In the genomic region with DNA sequence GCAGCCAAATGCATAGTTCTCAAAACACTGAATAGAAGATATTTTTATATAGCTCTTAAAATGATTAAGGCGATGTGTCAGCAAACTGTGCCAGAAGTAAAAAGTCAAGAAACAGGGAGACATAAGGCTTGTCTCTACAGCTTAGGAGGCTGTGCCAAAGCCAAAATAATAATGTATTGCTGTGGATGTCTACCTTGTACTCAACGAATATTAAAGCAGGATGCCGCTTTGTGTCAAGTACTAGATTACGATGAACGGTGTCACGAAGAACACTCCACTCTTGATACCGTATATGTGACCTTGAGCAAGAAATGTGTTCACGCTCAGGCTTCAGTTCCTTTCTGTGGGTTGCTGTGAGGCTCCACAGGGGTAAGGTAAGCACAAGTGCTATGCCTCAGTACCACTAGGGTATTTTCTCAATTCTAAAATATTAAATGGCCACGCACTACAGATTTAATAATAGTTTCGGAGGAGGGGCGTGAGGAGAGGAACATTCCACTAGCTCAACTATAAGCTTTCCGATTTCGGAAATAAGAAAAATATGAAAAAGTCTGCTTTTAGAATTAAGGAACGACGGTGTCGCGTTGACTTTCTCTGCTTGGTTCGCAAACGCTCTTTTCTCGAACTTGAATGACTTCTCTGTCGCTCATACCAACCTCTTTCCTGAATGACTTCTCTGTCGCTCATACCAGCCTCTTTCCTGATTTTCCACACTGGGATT, we compare ENCODE assay signal across 8 cellular contexts. TPM values are rescaled to one million over a fixed set of nuclear protein-coding genes. Genes with fewer than 3 reads are reported as not detected.
A peak's percentile ranks its signal among the peaks of the same experiment; 100 is the strongest.
DNase-seq lines count a peak whose midpoint lies in the region; ATAC-seq and TF ChIP-seq lines count a peak whose summit lies in the region.

No MANE protein-coding gene starts in this region.

- H3K27me3 ChIP-seq in SJSA1 (replicated peaks) = no peaks in the 10 kb centered on the region
- H3K27me3 ChIP-seq in brain microvascular endothelial cell (replicated peaks) = no peaks in the 10 kb centered on the region

- H3K4me3 ChIP-seq in SJSA1 = peak overlapping the region; percentile 70
- H3K4me3 ChIP-seq in brain microvascular endothelial cell (ENCODE audit: low read depth, low read length) = peak overlapping the region; percentile 78

- peaks cover 3% of the 10 kb centered on the region; the same call in 1 of the 2 replicates for H3K36me3 ChIP-seq in SJSA1
- no peaks in the 10 kb centered on the region for H3K36me3 ChIP-seq in brain microvascular endothelial cell (replicated peaks)

- H3K27ac ChIP-seq in SJSA1 (no peak overlapping the region), brain microvascular endothelial cell (peak overlapping the region; percentile 41)

- ATAC-seq in GM19395 (IDR thresholded peaks at IDR 0.05; ENCODE audit: unreplicated experiment) = peak; percentile 70
- peak; percentile 66 for ATAC-seq in HG03354 (IDR thresholded peaks at IDR 0.05; ENCODE audit: poor library complexity, severe bottlenecking, unreplicated experiment)
- ATAC-seq in left colon = peak; percentile 24
- ATAC-seq in stimulated activated naive CD8-positive, alpha-beta T cell treated with anti-CD3 and anti-CD28 coated beads, Interleukin-15, Interleukin-2, amounts not matched to agents 100 U/mL and 50 U/mL, for 24 hours = peak; percentile 58

- DNase-seq in DMS79 (lab: John Stamatoyannopoulos, UW) = peak; percentile 5
- no peak for DNase-seq in SJSA1 (ENCODE audit: low read depth in 1 of 2, low spot score in 2 of 2)
- peak; percentile 19 for DNase-seq in brain microvascular endothelial cell
- DNase-seq in left colon = peak in 1 of 2 donors; percentile 15
- peak; percentile 15 for DNase-seq in stimulated activated naive CD8-positive, alpha-beta T cell treated with anti-CD3 and anti-CD28 coated beads, Interleukin-15, Interleukin-2, amounts not matched to agents 100 U/mL and 50 U/mL, for 24 hours
- no peak for DNase-seq in NCI-H1048 (lab: John Stamatoyannopoulos, UW)

- intact Hi-C loops in left colon (cut with DNase I, micrococcal nuclease) = loop anchor here in 1 of 2 donors (10.0 kb wide), 1 partner anchor 382 kb away; a partner anchor contains a TSS

- H3K9me3 ChIP-seq in SJSA1 (replicated peaks) = no peaks in the 10 kb centered on the region

- in situ Hi-C loops in brain microvascular endothelial cell (cut with HindIII; ENCODE audit: low pct_ligation_motif_present, low sequenced_read_pairs) = no loop called here

- TF ChIP-seq CTCF in brain microvascular endothelial cell (IDR thresholded peaks at IDR 0.05; ENCODE audit: low read depth, low read length, missing control alignments) = no peak

- H3K4me1 ChIP-seq in SJSA1 (replicated peaks) = peaks cover 11% of the 10 kb centered on the region

RNA-seq across cellular contexts. Expression of a gene that starts 0.7 kb away (rescaled TPM):
- 143 and 153 TPM in 2 replicates for total RNA-seq in SJSA1 (2014; rRNA removed; shearing (Covaris generic))
- 10 to 100 TPM; 49.5 to 55.4 TPM for total RNA-seq in left colon

RNA-seq across cellular contexts. Expression of a gene that starts 54.7 kb away (rescaled TPM):
- total RNA-seq in SJSA1 (2014; rRNA removed; shearing (Covaris generic)) = 3.6 and 7.0 TPM in 2 replicates
- total RNA-seq in left colon = 1 to 10 TPM in 1 of 2 donors, under 1 TPM in 1; 0.37 to 1.1 TPM

Comparison
In these comparisons a context has a peak if more than half of its experiments do, and no peak if none do; other contexts are left out.
1. DNase-seq: peak in DMS79 (single experiment), brain microvascular endothelial cell (single experiment) and stimulated activated naive CD8-positive, alpha-beta T cell treated with anti-CD3 and anti-CD28 coated beads, Interleukin-15, Interleukin-2, amounts not matched to agents 100 U/mL and 50 U/mL, for 24 hours (single experiment); none in SJSA1 (0 of 2) and NCI-H1048 (single experiment).
2. Peak in every context shown above with its lines, with median percentiles within 50 percentile points of each other: ATAC-seq.